ENCODE assay signal across 21 cellular contexts in genomic region chr12:124629117-124629516, GRCh38.
A peak's percentile ranks its signal among the peaks of the same experiment; 100 is the strongest.
DNase-seq lines count a peak whose midpoint lies in the region; ATAC-seq, FAIRE-seq and TF ChIP-seq lines count a peak whose summit lies in the region.
"Had no signal": no experiment of that assay in that cellular context is flagged by ENCODE, and none has a peak within 500 bp of the region (broad histone marks: within the 10 kb centered on the region; RNA-seq: fewer than 3 reads in every experiment).

No MANE protein-coding gene starts in this region.

- no peak for TF ChIP-seq EP300 in K562 (IDR thresholded peaks at IDR 0.05; ENCODE audit: low read length)

- H3K36me3 ChIP-seq in K562 (ENCODE audit: control insufficient read depth, insufficient read depth, low read length), result no peaks in the 10 kb centered on the region
- H3K36me3 ChIP-seq in skeletal muscle tissue (ENCODE audit: control insufficient read depth in 3 of 3, insufficient read depth in 3 of 3, low read length in 3 of 3), result no peaks in the 10 kb centered on the region
- no peaks in the 10 kb centered on the region for H3K36me3 ChIP-seq in testis (ENCODE audit: low read depth, missing control alignments)
- H3K36me3 ChIP-seq: BLaER1 treated with 17β-estradiol and CSF1 and Interleukin-3, amounts not matched to agents 10 nM and 100 nM had no signal

- TF ChIP-seq CTCF in K562 (IDR thresholded peaks at IDR 0.05 in 2 of 3, conservative IDR thresholded peaks at IDR 0.05 in 1 of 3; ENCODE audit: insufficient read depth in 2 of 3, low read depth in 1 of 3, low read length in 3 of 3) (no peak), testis (IDR thresholded peaks at IDR 0.05) (no peak)

- no peak for TF ChIP-seq RAD21 in K562 (CRISPR knock-in tag; conservative IDR thresholded peaks at IDR 0.05 in 1 of 2, IDR thresholded peaks at IDR 0.05 in 1 of 2)

- no peak for ATAC-seq in K562
- ATAC-seq in HG02610 (IDR thresholded peaks at IDR 0.05; ENCODE audit: unreplicated experiment), result no peak
- ATAC-seq: CD8-positive, alpha-beta T cell had no signal

- intact Hi-C loops in K562 (cut with micrococcal nuclease), result no loop called here
- intact Hi-C loops in testis (cut with DNase I; ENCODE audit: low total_unique reads), result no loop called here

- no peak overlapping the region for H2AFZ ChIP-seq in K562 (ENCODE audit: low read depth, low read length)

- H3K4me3 ChIP-seq in K562 (no peak overlapping the region), skeletal muscle tissue (ENCODE audit: low read length in 3 of 3) (no peak overlapping the region), testis (no peak overlapping the region)
- H3K4me3 ChIP-seq: BLaER1 treated with 17β-estradiol and CSF1 and Interleukin-3, amounts not matched to agents 10 nM and 100 nM had no signal

- in situ Hi-C loops in K562 (cut with MboI), result no loop called here

- no peaks in the 10 kb centered on the region for H3K9me1 ChIP-seq in K562 (ENCODE audit: control insufficient read depth, insufficient read depth, low read length)

- H3K9me3 ChIP-seq in K562 (replicated peaks; ENCODE audit: control insufficient read depth, insufficient read depth, low read depth, low read length) (peaks cover 5% of the 10 kb centered on the region; the same call in 1 of the 2 replicates), skeletal muscle tissue (ENCODE audit: control insufficient read depth in 3 of 3, low read length in 3 of 3) (no peaks in the 10 kb centered on the region), testis (no peaks in the 10 kb centered on the region)
- H3K9me3 ChIP-seq: Caco-2 had no signal

- no peaks in the 10 kb centered on the region for H4K20me1 ChIP-seq in K562 (replicated peaks; ENCODE audit: control insufficient read depth, insufficient read depth, low read length)
- H4K20me1 ChIP-seq: BLaER1 treated with 17β-estradiol and CSF1 and Interleukin-3, amounts not matched to agents 10 nM and 100 nM had no signal

- H3K4me1 ChIP-seq in K562 (replicated peaks in 1 of 2; ENCODE audit: control insufficient read depth in 2 of 2, insufficient read depth in 2 of 2, low read length in 2 of 2) (peaks cover 36 to 38% of the 10 kb centered on the region in 2 experiments), skeletal muscle tissue (ENCODE audit: control insufficient read depth in 3 of 3, insufficient read depth in 3 of 3, low read length in 3 of 3) (peaks cover 13 to 23% (median 19%) of the 10 kb centered on the region in 3 donors), testis (peaks cover 49% of the 10 kb centered on the region)

- H3K79me2 ChIP-seq in K562 (ENCODE audit: control insufficient read depth, insufficient read depth, low read length), result no peaks in the 10 kb centered on the region

- TF ChIP-seq POLR2A in K562 (conservative IDR thresholded peaks at IDR 0.05) (no peak), testis (IDR thresholded peaks at IDR 0.05) (no peak)

- 58% methylated on average over 5 of the region's 5 CpGs for WGBS in K562 (ENCODE audit: insufficient coverage, low coverage, missing lambda C conversion rate)
- WGBS in testis, 2 donors, result 88 to 99% methylated on average over 5 of the region's 5 CpGs

- CTCF ChIA-PET in K562 (lab: Yijun Ruan, JAX; ENCODE audit: low intra/inter-chr PET ratio), result no interaction called here

- H3K27ac ChIP-seq in K562 (ENCODE audit: extremely low read depth, low read depth, low read length) (no peak overlapping the region), skeletal muscle tissue (ENCODE audit: low read depth, low read length) (peak overlapping the region; percentile 54), testis (peak overlapping the region; percentile 24 to 51)
- H3K27ac ChIP-seq: BLaER1 treated with 17β-estradiol and CSF1 and Interleukin-3, amounts not matched to agents 10 nM and 100 nM; C4-2B had no signal

- DNase-seq in K562 (ENCODE audit: extremely low read depth in 1 of 4, low spot score in 3 of 4), result no peak
- no peak for DNase-seq in testis
- no peak for DNase-seq in GM19238 (ENCODE audit: insufficient read length, low spot score)
- no peak for DNase-seq in AG08396 (ENCODE audit: low spot score)
- DNase-seq: 8988T; ACHN; AML-193; Caco-2; Calu3; CD4-positive, alpha-beta T cell; CD8-positive, alpha-beta T cell; DMS79 treated with DMSO at 0.1 percent for 48 hours; GF-D8 had no signal

- no peak overlapping the region for H3K4me2 ChIP-seq in K562 (ENCODE audit: insufficient read depth, low read length)

- H3K9ac ChIP-seq in K562 (ENCODE audit: insufficient read depth in 1 of 2, low read depth in 2 of 2, low read length in 2 of 2) (no peak overlapping the region), skeletal muscle tissue (ENCODE audit: low read depth in 1 of 3, low read length in 3 of 3) (no peak overlapping the region)
- H3K9ac ChIP-seq: BLaER1 treated with 17β-estradiol and CSF1 and Interleukin-3, amounts not matched to agents 10 nM and 100 nM had no signal

- BruUV-seq in K562 (replicated peaks; lab: Mats Ljungman, UMichigan), result no TSS peak

- H3K27me3 ChIP-seq in K562 (ENCODE audit: control insufficient read depth in 2 of 2, insufficient read depth in 2 of 2, low read length in 2 of 2), result no peaks in the 10 kb centered on the region; a peak in 1 of 5 replicates
- no peaks in the 10 kb centered on the region for H3K27me3 ChIP-seq in skeletal muscle tissue (ENCODE audit: control insufficient read depth in 3 of 3, insufficient read depth in 3 of 3, low read length in 3 of 3)
- H3K27me3 ChIP-seq in testis, result no peaks in the 10 kb centered on the region
- H3K27me3 ChIP-seq: BLaER1 treated with 17β-estradiol and CSF1 and Interleukin-3, amounts not matched to agents 10 nM and 100 nM had no signal

- POLR2A ChIA-PET in K562 (lab: Yijun Ruan, JAX), result no interaction called here

- no peak for FAIRE-seq in K562 (lab: Jason Lieb, UNC)
- FAIRE-seq: A204.1, D721Med, G401.6, GM12891 had no signal

TF ChIP-seq in K562, 482 proteins besides CTCF, POLR2A, EP300 and RAD21:
- TF ChIP-seq RBM34 (IDR thresholded peaks at IDR 0.05; ENCODE audit: borderline replicate concordance, insufficient read depth, low read length) (no peak), ZBTB40 (IDR thresholded peaks at IDR 0.05) (peak; percentile 90), ZBTB40 (CRISPR knock-in tag; IDR thresholded peaks at IDR 0.05) (peak; percentile 44; the same call in 1 of the 2 replicates)
